In genomic region chr14:23610090-23610814, GRCh38 we compare ENCODE assay signal across 17 cellular contexts. TPM values are rescaled to one million over a fixed set of nuclear protein-coding genes. Genes with fewer than 3 reads are reported as not detected.
DNase-seq lines count a peak whose midpoint lies in the region; ATAC-seq and TF ChIP-seq lines count a peak whose summit lies in the region.
"Had no signal": no experiment of that assay in that cellular context is flagged by ENCODE, and none has a peak within 500 bp of the region (broad histone marks: within the 10 kb centered on the region; RNA-seq: fewer than 3 reads in every experiment).

No MANE protein-coding gene starts in this region.

- H3K27me3 Mint-ChIP-seq in CD4-positive, alpha-beta T cell: no peaks in the 10 kb centered on the region

- no peaks in the 10 kb centered on the region for H3K9me3 ChIP-seq in CD4-positive, alpha-beta T cell (ENCODE audit: control insufficient read depth, low read length)
- H3K9me3 ChIP-seq in mucosa of descending colon: no peaks in the 10 kb centered on the region

- DNase-seq in CD4-positive, alpha-beta T cell: peak in 1 of 10 experiments; percentile 11
- DNase-seq in KBM-7 (peak; percentile 19), mucosa of descending colon (no peak), ACHN (no peak), COLO668 (lab: John Stamatoyannopoulos, UW; ENCODE audit: unreplicated experiment) (no peak)
- no peak for DNase-seq in activated naive CD4-positive, alpha-beta T cell treated with anti-CD3 and anti-CD28 coated beads, Interleukin-2, amount 50 U/mL, for 72 hours (ENCODE audit: low spot score in 2 of 2)
- no peak for DNase-seq in NK-92 treated with Interleukin-12 subunit alpha and Interleukin-12 subunit beta, amount 100 ng/mL, for 24 hours (lab: John Stamatoyannopoulos, UW)
- DNase-seq: activated CD8-positive, alpha-beta memory T cell treated with anti-CD3 and anti-CD28 coated beads for 24 hours; amniotic stem cell; H9; NCI-H1417; NCI-H345; SHP77 treated with DMSO at 0.1 percent for 48 hours had no signal

- peak overlapping the region; percentile 26 for H3K27ac ChIP-seq in CD4-positive, alpha-beta T cell (ENCODE audit: low read depth, low read length)

- no peak for TF ChIP-seq CTCF in CD4-positive, alpha-beta T cell (IDR thresholded peaks at IDR 0.05)
- TF ChIP-seq CTCF in mucosa of descending colon (IDR thresholded peaks at IDR 0.05): no peak

- no peaks in the 10 kb centered on the region for H3K36me3 ChIP-seq in mucosa of descending colon (ENCODE audit: low read depth)

- POLR2A ChIA-PET in CD4-positive, alpha-beta T cell (lab: Charles Lee): interaction anchor here (0.9 to 2.3 kb wide), 5 partner anchors 21 to 496 kb away, joined by 3 to 8 read pairs (median 3); partner anchors contain the start of gene PABPN1

- in situ Hi-C loops in KBM-7 (cut with MboI; ENCODE audit: low pct_unique_long_range_greater_than_20kb, low sequenced_read_pairs): no loop called here
- in situ Hi-C loops in ACHN (cut with HindIII; ENCODE audit: low pct_ligation_motif_present, low pct_unique_long_range_greater_than_20kb, low sequenced_read_pairs): no loop called here

- H3K4me1 ChIP-seq in mucosa of descending colon (ENCODE audit: low read depth): peaks cover 33% of the 10 kb centered on the region

- H3K9me3 Mint-ChIP-seq in CD4-positive, alpha-beta T cell: peaks cover 6% of the 10 kb centered on the region
- H3K9me3 Mint-ChIP-seq in activated naive CD4-positive, alpha-beta T cell treated with anti-CD3 and anti-CD28 coated beads, Interleukin-2, amount 50 U/mL, for 72 hours: peaks cover 6 to 7% of the 10 kb centered on the region in 2 donors

- CTCF ChIA-PET in CD4-positive, alpha-beta T cell (lab: Charles Lee): interaction anchor here (1.1 kb wide), 1 partner anchor 22 kb away, joined by 4 read pairs; no protein-coding TSS in a partner anchor

- no peaks in the 10 kb centered on the region for H3K27me3 ChIP-seq in CD4-positive, alpha-beta T cell (ENCODE audit: control insufficient read depth, insufficient read depth, low read length)

- intact Hi-C loops in CD4-positive, alpha-beta T cell (cut with DNase I, micrococcal nuclease): no loop called here
- intact Hi-C loops in mucosa of descending colon (cut with DNase I, micrococcal nuclease): no loop called here

- H3K4me3 ChIP-seq in mucosa of descending colon: no peak overlapping the region

- peak overlapping the region; percentile 64 for H3K4me3 Mint-ChIP-seq in CD4-positive, alpha-beta T cell
- H3K4me3 Mint-ChIP-seq: B cell, H9 had no signal

- H3K36me3 Mint-ChIP-seq in CD4-positive, alpha-beta T cell (ENCODE audit: low read depth): no peaks in the 10 kb centered on the region
- peaks cover 5 to 20% of the 10 kb centered on the region in 2 donors for H3K36me3 Mint-ChIP-seq in activated naive CD4-positive, alpha-beta T cell treated with anti-CD3 and anti-CD28 coated beads, Interleukin-2, amount 50 U/mL, for 72 hours
- H3K36me3 Mint-ChIP-seq: IgD-negative memory B cell had no signal

- ATAC-seq in CD4-positive, alpha-beta T cell (ENCODE audit: poor library complexity): peak; percentile 82
- ATAC-seq in activated naive CD4-positive, alpha-beta T cell treated with anti-CD3 and anti-CD28 coated beads, Interleukin-2, amount 50 U/mL, for 72 hours: no peak
- peak; percentile 38 for ATAC-seq in mucosa of descending colon
- no peak for ATAC-seq in GM18519 (IDR thresholded peaks at IDR 0.05; ENCODE audit: low FRiP score, unreplicated experiment)

- peak overlapping the region; percentile 82 for H3K27ac Mint-ChIP-seq in CD4-positive, alpha-beta T cell
- peak overlapping the region; percentile 84 to 90 for H3K27ac Mint-ChIP-seq in activated naive CD4-positive, alpha-beta T cell treated with anti-CD3 and anti-CD28 coated beads, Interleukin-2, amount 50 U/mL, for 72 hours
- H3K27ac Mint-ChIP-seq: B cell, H9 had no signal

- peaks cover 44% of the 10 kb centered on the region for H3K4me1 Mint-ChIP-seq in CD4-positive, alpha-beta T cell (ENCODE audit: low read depth)
- H3K4me1 Mint-ChIP-seq: B cell, H9 had no signal

RNA-seq across cellular contexts. Expression of gene DHRS2, which starts 25.9 kb away (rescaled TPM):
- total RNA-seq in CD4-positive, alpha-beta T cell: under 1 TPM in 1 of 2 experiments, not detected in 1; 0.27 TPM
- total RNA-seq in activated naive CD4-positive, alpha-beta T cell treated with anti-CD3 and anti-CD28 coated beads, Interleukin-2, amount 50 U/mL, for 72 hours: 1 to 10 TPM; 1.1 to 1.3 TPM
- under 1 TPM in 2 of 3 donors, not detected in 1; 0.26 to 0.34 TPM for total RNA-seq in mucosa of descending colon
- total RNA-seq: B cell had no signal

RNA-seq across cellular contexts. Expression of gene JPH4, which starts 31.7 kb away (rescaled TPM):
- total RNA-seq in CD4-positive, alpha-beta T cell: not detected
- not detected for total RNA-seq in activated naive CD4-positive, alpha-beta T cell treated with anti-CD3 and anti-CD28 coated beads, Interleukin-2, amount 50 U/mL, for 72 hours
- total RNA-seq in mucosa of descending colon: 1 to 10 TPM in 1 of 3 donors, under 1 TPM in 2; 0.26 to 3.7 (median 0.87) TPM
- total RNA-seq: B cell, osteoblast had no signal

RNA-seq across cellular contexts. Expression of gene AP1G2, which starts 42.7 kb away (rescaled TPM):
- 100 to 1,000 TPM; 193 to 198 TPM for total RNA-seq in CD4-positive, alpha-beta T cell
- 100 to 1,000 TPM; 193 to 370 TPM for total RNA-seq in activated naive CD4-positive, alpha-beta T cell treated with anti-CD3 and anti-CD28 coated beads, Interleukin-2, amount 50 U/mL, for 72 hours
- 100 to 1,000 TPM in 2 of 3 donors, 10 to 100 TPM in 1; 95.4 to 271 (median 122) TPM for total RNA-seq in mucosa of descending colon

RNA-seq across cellular contexts. Expression of gene THTPA, which starts 54.2 kb away (rescaled TPM):
- 10 to 100 TPM; 13.0 to 13.4 TPM for total RNA-seq in CD4-positive, alpha-beta T cell
- 1 to 10 TPM; 5.9 to 6.5 TPM for total RNA-seq in activated naive CD4-positive, alpha-beta T cell treated with anti-CD3 and anti-CD28 coated beads, Interleukin-2, amount 50 U/mL, for 72 hours
- total RNA-seq in mucosa of descending colon: 10 to 100 TPM; 16.8 to 17.4 (median 17.4) TPM

RNA-seq across cellular contexts. Expression of gene ZFHX2, which starts 58.7 kb away (rescaled TPM):
- under 1 TPM; 0.19 to 0.22 TPM for total RNA-seq in CD4-positive, alpha-beta T cell
- 1 to 10 TPM; 1.1 to 2.5 TPM for total RNA-seq in activated naive CD4-positive, alpha-beta T cell treated with anti-CD3 and anti-CD28 coated beads, Interleukin-2, amount 50 U/mL, for 72 hours
- total RNA-seq in mucosa of descending colon: 1 to 10 TPM in 2 of 3 donors, under 1 TPM in 1; 0.92 to 3.2 (median 1.6) TPM

Comparison
In these comparisons a context has a peak if more than half of its experiments do, and no peak if none do; other contexts are left out.
1. ATAC-seq: peak in CD4-positive, alpha-beta T cell (single experiment) and mucosa of descending colon (single experiment); none in activated naive CD4-positive, alpha-beta T cell treated with anti-CD3 and anti-CD28 coated beads, Interleukin-2, amount 50 U/mL, for 72 hours (0 of 2) and GM18519 (single experiment).